Comparison of ENCODE assay signal across 9 cellular contexts in the genomic region with DNA sequence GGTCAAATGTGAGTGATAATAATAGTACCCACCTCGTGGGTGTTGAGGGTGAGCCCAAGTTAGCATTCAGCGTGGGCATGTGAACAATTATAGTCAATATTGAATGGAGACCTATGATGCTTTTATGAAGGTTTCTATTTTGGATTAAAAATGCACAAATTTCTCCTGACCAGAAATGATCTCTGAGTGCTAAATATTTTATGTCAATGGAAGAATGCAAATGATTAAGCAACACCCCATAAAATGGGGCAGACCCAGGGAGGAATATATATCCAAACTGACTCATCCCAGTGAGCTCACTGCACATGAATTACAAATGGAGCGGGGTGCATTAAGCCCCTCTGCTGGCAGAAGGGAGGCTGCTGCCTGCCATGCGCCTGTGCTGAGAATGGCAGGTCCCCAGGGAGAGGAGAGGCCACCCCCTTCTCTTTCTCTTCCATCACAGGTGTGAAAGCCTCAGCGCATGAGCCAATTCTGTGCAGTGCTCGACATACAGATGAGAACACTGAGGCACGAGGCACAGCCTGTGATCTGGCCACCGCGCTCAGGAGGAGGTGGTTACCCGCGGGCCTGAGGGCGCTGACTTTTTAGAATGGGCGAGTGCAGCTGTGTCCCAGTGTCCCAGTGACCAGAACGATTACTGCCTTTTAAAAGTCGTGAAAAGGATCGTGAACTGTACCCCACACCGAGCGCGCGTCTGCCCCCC. TPM values are rescaled to one million over a fixed set of nuclear protein-coding genes. Genes with fewer than 3 reads are reported as not detected.
DNase-seq lines count a peak whose midpoint lies in the region; TF ChIP-seq lines count a peak whose summit lies in the region.
"Not testable (repeated sequence)": the region's sequence is repeated elsewhere in the genome, so short reads cannot be mapped to it uniquely, and the experiment has no call there.
"Had no signal": no experiment of that assay in that cellular context is flagged by ENCODE, and none has a peak within 500 bp of the region (broad histone marks: within the 10 kb centered on the region; RNA-seq: fewer than 3 reads in every experiment).

No MANE protein-coding gene starts in this region.

- in situ Hi-C loops in astrocyte of the spinal cord (cut with HindIII; ENCODE audit: low sequenced_read_pairs) = not testable (repeated sequence)

- peak; percentile 45 for DNase-seq in AG10803 (ENCODE audit: low read depth)
- peak; percentile 22 for DNase-seq in NCI-H69 (lab: John Stamatoyannopoulos, UW)
- peak; percentile 9 to 18 for DNase-seq in activated CD4-positive, alpha-beta T cell treated with anti-CD3 and anti-CD28 coated beads for 4 hours
- peak; percentile 30 for DNase-seq in astrocyte of the spinal cord (ENCODE audit: low read depth, low spot score)
- peak; percentile 34 to 64 for DNase-seq in foreskin fibroblast
- peak; percentile 19 for DNase-seq in mucosa of gallbladder (ENCODE audit: low spot score)
- peak; percentile 46 for DNase-seq in stimulated activated CD4-positive, alpha-beta T cell treated with anti-CD3 and anti-CD28 coated beads, Interleukin-15, amount 100 ng/mL, for 24 hours

- not testable (repeated sequence) for TF ChIP-seq CTCF in AG10803 (conservative IDR thresholded peaks at IDR 0.05; ENCODE audit: low read length); HEK293 (tag by site-specific recombination; IDR thresholded peaks at IDR 0.05); astrocyte of the spinal cord (IDR thresholded peaks at IDR 0.05; ENCODE audit: low read depth, low read length); foreskin fibroblast (IDR thresholded peaks at IDR 0.05; ENCODE audit: low read depth, low read length)

- not testable (repeated sequence) for H3K27ac ChIP-seq in HEK293 (ENCODE audit: extremely low read depth, low read depth, low read length)

- not testable (repeated sequence) for H3K4me1 ChIP-seq in HEK293 (ENCODE audit: control insufficient read depth, insufficient read depth, low read length)

- CTCF ChIA-PET in HEK293 (lab: Yijun Ruan, JAX) = not testable (repeated sequence)

- not testable (repeated sequence) for H3K9me3 ChIP-seq in HEK293 (ENCODE audit: control insufficient read depth, insufficient read depth, low read depth, low read length)

- POLR2A ChIA-PET in HEK293 (lab: Yijun Ruan, JAX) = not testable (repeated sequence)

- H3K4me3 ChIP-seq in AG10803 (ENCODE audit: low read length) (peak overlapping the region; percentile 74), HEK293 (ENCODE audit: low read depth, low read length) (peak overlapping the region; percentile 58), astrocyte of the spinal cord (ENCODE audit: low read depth, low read length) (peak overlapping the region; percentile 64), foreskin fibroblast (ENCODE audit: low read depth in 1 of 2, low read length in 2 of 2) (peak overlapping the region; percentile 72 to 84)

- H3K36me3 ChIP-seq in HEK293 (ENCODE audit: control insufficient read depth in 2 of 2, insufficient read depth in 1 of 2, low read length in 2 of 2) = not testable (repeated sequence)

TF ChIP-seq in HEK293, 187 proteins besides CTCF, POLR2A, EP300 and RAD21:
- peak; percentile 39; the same call in 1 of the 2 replicates for TF ChIP-seq ZNF335 (tag by site-specific recombination; conservative IDR thresholded peaks at IDR 0.05)
- TF ChIP-seq, protein P1, sequence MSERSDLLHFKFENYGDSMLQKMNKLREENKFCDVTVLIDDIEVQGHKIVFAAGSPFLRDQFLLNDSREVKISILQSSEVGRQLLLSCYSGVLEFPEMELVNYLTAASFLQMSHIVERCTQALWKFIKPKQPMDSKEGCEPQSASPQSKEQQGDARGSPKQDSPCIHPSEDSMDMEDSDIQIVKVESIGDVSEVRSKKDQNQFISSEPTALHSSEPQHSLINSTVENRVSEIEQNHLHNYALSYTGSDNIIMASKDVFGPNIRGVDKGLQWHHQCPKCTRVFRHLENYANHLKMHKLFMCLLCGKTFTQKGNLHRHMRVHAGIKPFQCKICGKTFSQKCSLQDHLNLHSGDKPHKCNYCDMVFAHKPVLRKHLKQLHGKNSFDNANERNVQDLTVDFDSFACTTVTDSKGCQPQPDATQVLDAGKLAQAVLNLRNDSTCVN (tag by site-specific recombination; optimal IDR thresholded peaks at IDR 0.05) = peak; percentile 71
TF ChIP-seq in HEK293: peak in this region for 2; not testable (repeated sequence) for 185.

RNA-seq across cellular contexts. Expression of a gene that starts 14.7 kb away (rescaled TPM):
- 0.29 TPM for total RNA-seq in mucosa of gallbladder
- total RNA-seq: NCI-H460 had no signal
